ENCODE assay signal across 8 cellular contexts in the genomic region with DNA sequence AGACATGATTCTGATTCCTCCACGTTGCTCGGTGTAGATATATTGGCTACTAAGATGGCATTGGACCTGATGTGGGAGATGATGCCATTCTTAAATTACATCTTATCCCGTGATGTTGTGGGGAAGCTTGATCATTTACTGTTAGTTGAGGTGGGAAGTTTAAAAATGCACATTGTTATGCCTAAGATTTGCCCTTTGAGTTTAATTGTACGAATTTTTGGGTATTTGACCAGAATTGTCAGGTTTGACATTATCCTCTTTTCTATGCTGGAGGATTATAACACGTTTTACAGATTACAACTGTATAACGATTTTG. TPM values are rescaled to one million over a fixed set of nuclear protein-coding genes. Genes with fewer than 3 reads are reported as not detected.
DNase-seq lines count a peak whose midpoint lies in the region; ATAC-seq and TF ChIP-seq lines count a peak whose summit lies in the region.

No MANE protein-coding gene starts in this region.

- POLR2A ChIA-PET in activated B cell treated with CpG ODN at 0.5 μM for 24 hours (lab: Charles Lee): no interaction called here

- CTCF ChIA-PET in activated B cell treated with CpG ODN at 0.5 μM for 24 hours (lab: Charles Lee): interaction anchor here (1.0 kb wide), 1 partner anchor 26 kb away, joined by 3 read pairs; no protein-coding TSS in a partner anchor

- no peak for ATAC-seq in activated B cell treated with CpG ODN at 0.5 μM for 24 hours (ENCODE audit: low read depth)
- ATAC-seq in HG02763 (IDR thresholded peaks at IDR 0.05; ENCODE audit: unreplicated experiment): no peak

- H3K27me3 ChIP-seq in H7 (ENCODE audit: control insufficient read depth, insufficient read depth, low read length) (no peaks in the 10 kb centered on the region), skeletal muscle tissue (ENCODE audit: control insufficient read depth in 3 of 3, insufficient read depth in 3 of 3, low read length in 3 of 3) (no peaks in the 10 kb centered on the region)

- H3K4me1 ChIP-seq in skeletal muscle tissue (ENCODE audit: control insufficient read depth in 3 of 3, insufficient read depth in 3 of 3, low read length in 3 of 3): peaks cover 56 to 71% (median 60%) of the 10 kb centered on the region in 3 donors

- H3K4me1 Mint-ChIP-seq in activated B cell treated with CpG ODN at 0.5 μM for 24 hours (peaks cover 56% of the 10 kb centered on the region), glutamatergic neuron (ENCODE audit: low read depth, unreplicated experiment) (peaks cover 23% of the 10 kb centered on the region)

- no peaks in the 10 kb centered on the region for H3K9me3 ChIP-seq in skeletal muscle tissue (ENCODE audit: control insufficient read depth in 3 of 3, low read length in 3 of 3)

- DNase-seq in H7: no peak
- no peak for DNase-seq in activated B cell treated with CpG ODN at 0.5 μM for 24 hours
- no peak for DNase-seq in glutamatergic neuron
- DNase-seq in KBM-7: no peak
- DNase-seq in NCI-H82 treated with DMSO at 0.1 percent for 48 hours (lab: John Stamatoyannopoulos, UW; ENCODE audit: unreplicated experiment): no peak
- DNase-seq in NCI-H82 (lab: John Stamatoyannopoulos, UW): no peak

- H3K4me3 Mint-ChIP-seq in activated B cell treated with CpG ODN at 0.5 μM for 24 hours (peak overlapping the region; percentile 93), glutamatergic neuron (ENCODE audit: unreplicated experiment) (peak overlapping the region; percentile 89)

- H3K27me3 Mint-ChIP-seq in activated B cell treated with CpG ODN at 0.5 μM for 24 hours: no peaks in the 10 kb centered on the region
- peaks cover 9% of the 10 kb centered on the region for H3K27me3 Mint-ChIP-seq in glutamatergic neuron (ENCODE audit: unreplicated experiment)

- in situ Hi-C loops in KBM-7 (cut with MboI; ENCODE audit: low pct_unique_long_range_greater_than_20kb, low sequenced_read_pairs): no loop called here

- H3K36me3 ChIP-seq in H7 (replicated peaks; ENCODE audit: control insufficient read depth, insufficient read depth, low read length): no peaks in the 10 kb centered on the region; the same call in 1 of the 2 replicates
- peaks cover 0 to 3% (median 1%) of the 10 kb centered on the region in 3 donors for H3K36me3 ChIP-seq in skeletal muscle tissue (ENCODE audit: control insufficient read depth in 3 of 3, insufficient read depth in 3 of 3, low read length in 3 of 3)

- H3K36me3 Mint-ChIP-seq in activated B cell treated with CpG ODN at 0.5 μM for 24 hours (ENCODE audit: low read depth) (peaks cover 13% of the 10 kb centered on the region), glutamatergic neuron (ENCODE audit: unreplicated experiment) (no peaks in the 10 kb centered on the region)

- H3K27ac ChIP-seq in skeletal muscle tissue (ENCODE audit: low read depth, low read length): peak overlapping the region; percentile 100

- H3K27ac Mint-ChIP-seq in activated B cell treated with CpG ODN at 0.5 μM for 24 hours (peak overlapping the region; percentile 96), glutamatergic neuron (ENCODE audit: unreplicated experiment) (peak overlapping the region; percentile 85)

- H3K4me3 ChIP-seq in H7 (ENCODE audit: insufficient read depth, low read depth, low read length): peak overlapping the region; percentile 95
- peak overlapping the region; percentile 87 to 98 (median 97) for H3K4me3 ChIP-seq in skeletal muscle tissue (ENCODE audit: low read length in 3 of 3)

- H3K9me3 Mint-ChIP-seq in activated B cell treated with CpG ODN at 0.5 μM for 24 hours (no peaks in the 10 kb centered on the region), glutamatergic neuron (ENCODE audit: unreplicated experiment) (peaks cover 11% of the 10 kb centered on the region)

- peak overlapping the region; percentile 92 to 99 (median 96) for H3K9ac ChIP-seq in skeletal muscle tissue (ENCODE audit: low read depth in 1 of 3, low read length in 3 of 3)

- intact Hi-C loops in activated B cell treated with CpG ODN at 0.5 μM for 24 hours (cut with micrococcal nuclease): loop anchor here (2.0 to 10.0 kb wide), 4 partner anchors 28 to 1174 kb away; partner anchors contain the start of genes ANP32A, GLCE and RPLP1

- TF ChIP-seq CTCF in activated B cell treated with CpG ODN at 0.5 μM for 24 hours (IDR thresholded peaks at IDR 0.05) (no peak), glutamatergic neuron (IDR thresholded peaks at IDR 0.05; ENCODE audit: partially characterized antibody, unreplicated experiment) (no peak)

RNA-seq across cellular contexts. Expression of gene FEM1B, which starts 1.6 kb away (rescaled TPM):
- total RNA-seq in H7 (2014; rRNA removed; shearing (Covaris generic)): 78.4 and 91.7 TPM in 2 replicates
- total RNA-seq in activated B cell treated with CpG ODN at 0.5 μM for 24 hours: 42.2 and 47.7 TPM in 2 replicates
- total RNA-seq in glutamatergic neuron (ENCODE audit: unreplicated experiment): 69.6 TPM
- 42.8 TPM for total RNA-seq in skeletal muscle tissue

RNA-seq across cellular contexts. Expression of gene CLN6, which starts 49.6 kb away (rescaled TPM):
- total RNA-seq in H7 (2014; rRNA removed; shearing (Covaris generic)): 32.5 and 33.7 TPM in 2 replicates
- total RNA-seq in activated B cell treated with CpG ODN at 0.5 μM for 24 hours (35.0 and 37.5 TPM in 2 replicates), glutamatergic neuron (ENCODE audit: unreplicated experiment) (26.1 TPM), skeletal muscle tissue (6.8 TPM)
